Comparison of ENCODE assay signal across 1 cellular context in the genomic region with DNA sequence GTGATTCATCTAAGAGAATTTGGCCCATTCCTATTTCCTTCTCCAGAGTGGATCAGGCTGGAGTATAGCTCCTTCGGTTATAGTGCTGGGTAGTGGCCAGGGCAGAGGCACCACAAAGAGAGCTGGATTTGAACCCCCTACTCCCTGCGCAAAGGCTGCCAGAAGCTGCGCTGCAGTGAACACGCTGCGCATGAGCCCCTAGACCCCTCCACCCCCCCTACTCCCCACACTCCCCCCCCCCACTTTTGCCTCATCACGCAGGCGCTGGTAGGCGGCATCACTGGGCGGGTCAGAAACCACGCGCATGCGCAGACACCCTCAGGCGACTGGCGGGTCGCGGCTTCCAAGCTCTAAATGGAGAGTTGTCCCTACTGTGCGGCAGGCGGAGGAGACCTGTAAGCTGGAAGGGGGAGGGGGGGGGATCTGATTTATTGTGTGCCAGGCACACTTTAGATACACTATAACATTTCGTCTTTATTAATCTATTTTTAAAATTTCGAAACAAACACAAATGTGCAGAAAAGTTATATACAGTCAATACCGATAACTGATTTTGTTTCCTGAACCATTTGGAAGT.
TF ChIP-seq lines count a peak whose summit lies in the region.

No MANE protein-coding gene starts in this region.

TF ChIP-seq in HepG2, 621 proteins besides CTCF, POLR2A, EP300 and RAD21 (continued from another document and continues in another):
- no peak for TF ChIP-seq PRDM10 (CRISPR knock-in tag; IDR thresholded peaks at IDR 0.05; ENCODE audit: low read depth)
- peak; percentile 34; the same call in 1 of the 2 replicates for TF ChIP-seq TAF1 (CRISPR knock-in tag; IDR thresholded peaks at IDR 0.05)
- 0 out of 2 replicates have a peak, but pooled peaks have one; percentile 30 for TF ChIP-seq ZNF564 (CRISPR knock-in tag; IDR thresholded peaks at IDR 0.05)
- peak; percentile 37 for TF ChIP-seq MAZ (IDR thresholded peaks at IDR 0.05; ENCODE audit: borderline replicate concordance, low read depth, low read length)
- 0 out of 2 replicates have a peak, but pooled peaks have one; percentile 43 for TF ChIP-seq MAZ (CRISPR knock-in tag; IDR thresholded peaks at IDR 0.05; ENCODE audit: low read depth)
- no peak for TF ChIP-seq HOXD1 (CRISPR knock-in tag; IDR thresholded peaks at IDR 0.05)
- TF ChIP-seq ETV5 (CRISPR knock-in tag; IDR thresholded peaks at IDR 0.05; ENCODE audit: borderline replicate concordance): no peak
- peak; percentile 92 for TF ChIP-seq ZKSCAN1 (IDR thresholded peaks at IDR 0.05; ENCODE audit: low read length)
- peak; percentile 40; the same call in 1 of the 2 replicates for TF ChIP-seq KDM2A (CRISPR knock-in tag; IDR thresholded peaks at IDR 0.05; ENCODE audit: borderline replicate concordance, low read depth)
- no peak for TF ChIP-seq YEATS4 (CRISPR knock-in tag; IDR thresholded peaks at IDR 0.05; ENCODE audit: borderline replicate concordance)
- TF ChIP-seq BCL6 (CRISPR knock-in tag; IDR thresholded peaks at IDR 0.05): no peak
- TF ChIP-seq PHF8 (CRISPR knock-in tag; IDR thresholded peaks at IDR 0.05): 0 out of 2 replicates have a peak, but pooled peaks have one; percentile 8
- no peak for TF ChIP-seq PRMT3 (CRISPR knock-in tag; IDR thresholded peaks at IDR 0.05; ENCODE audit: borderline replicate concordance, low read depth)
- TF ChIP-seq HNRNPK (IDR thresholded peaks at IDR 0.05; ENCODE audit: low read depth, low read length, poor library complexity, severe bottlenecking): peak; percentile 36
- TF ChIP-seq ZNF329 (CRISPR knock-in tag; IDR thresholded peaks at IDR 0.05; ENCODE audit: low read depth): no peak
- TF ChIP-seq, protein P1, sequence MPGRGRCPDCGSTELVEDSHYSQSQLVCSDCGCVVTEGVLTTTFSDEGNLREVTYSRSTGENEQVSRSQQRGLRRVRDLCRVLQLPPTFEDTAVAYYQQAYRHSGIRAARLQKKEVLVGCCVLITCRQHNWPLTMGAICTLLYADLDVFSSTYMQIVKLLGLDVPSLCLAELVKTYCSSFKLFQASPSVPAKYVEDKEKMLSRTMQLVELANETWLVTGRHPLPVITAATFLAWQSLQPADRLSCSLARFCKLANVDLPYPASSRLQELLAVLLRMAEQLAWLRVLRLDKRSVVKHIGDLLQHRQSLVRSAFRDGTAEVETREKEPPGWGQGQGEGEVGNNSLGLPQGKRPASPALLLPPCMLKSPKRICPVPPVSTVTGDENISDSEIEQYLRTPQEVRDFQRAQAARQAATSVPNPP (CRISPR knock-in tag; IDR thresholded peaks at IDR 0.05): no peak
- TF ChIP-seq HCFC1 (IDR thresholded peaks at IDR 0.05; ENCODE audit: low read depth, low read length): no peak
- TF ChIP-seq ZNF691 (CRISPR knock-in tag; IDR thresholded peaks at IDR 0.05; ENCODE audit: borderline replicate concordance, low read depth): no peak
- TF ChIP-seq POLR2AphosphoS5 (IDR thresholded peaks at IDR 0.05; ENCODE audit: low read depth, low read length): peak; percentile 62
- TF ChIP-seq ZNF660 (CRISPR knock-in tag; IDR thresholded peaks at IDR 0.05; ENCODE audit: borderline replicate concordance, low read depth): no peak
- TF ChIP-seq MIER3 (CRISPR knock-in tag; IDR thresholded peaks at IDR 0.05; ENCODE audit: borderline replicate concordance): no peak
- no peak for TF ChIP-seq KIAA2018 (CRISPR knock-in tag; IDR thresholded peaks at IDR 0.05; ENCODE audit: borderline replicate concordance)
- TF ChIP-seq POGZ (CRISPR knock-in tag; IDR thresholded peaks at IDR 0.05): no peak
- TF ChIP-seq, protein P2, sequence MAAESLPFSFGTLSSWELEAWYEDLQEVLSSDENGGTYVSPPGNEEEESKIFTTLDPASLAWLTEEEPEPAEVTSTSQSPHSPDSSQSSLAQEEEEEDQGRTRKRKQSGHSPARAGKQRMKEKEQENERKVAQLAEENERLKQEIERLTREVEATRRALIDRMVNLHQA (CRISPR knock-in tag; IDR thresholded peaks at IDR 0.05): no peak
- 0 out of 2 replicates have a peak, but pooled peaks have one; percentile 25 for TF ChIP-seq ZFP36L1 (CRISPR knock-in tag; IDR thresholded peaks at IDR 0.05)
- TF ChIP-seq, protein P3, sequence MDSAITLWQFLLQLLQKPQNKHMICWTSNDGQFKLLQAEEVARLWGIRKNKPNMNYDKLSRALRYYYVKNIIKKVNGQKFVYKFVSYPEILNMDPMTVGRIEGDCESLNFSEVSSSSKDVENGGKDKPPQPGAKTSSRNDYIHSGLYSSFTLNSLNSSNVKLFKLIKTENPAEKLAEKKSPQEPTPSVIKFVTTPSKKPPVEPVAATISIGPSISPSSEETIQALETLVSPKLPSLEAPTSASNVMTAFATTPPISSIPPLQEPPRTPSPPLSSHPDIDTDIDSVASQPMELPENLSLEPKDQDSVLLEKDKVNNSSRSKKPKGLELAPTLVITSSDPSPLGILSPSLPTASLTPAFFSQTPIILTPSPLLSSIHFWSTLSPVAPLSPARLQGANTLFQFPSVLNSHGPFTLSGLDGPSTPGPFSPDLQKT (CRISPR knock-in tag; IDR thresholded peaks at IDR 0.05; ENCODE audit: borderline replicate concordance): no peak
- TF ChIP-seq, protein P4, sequence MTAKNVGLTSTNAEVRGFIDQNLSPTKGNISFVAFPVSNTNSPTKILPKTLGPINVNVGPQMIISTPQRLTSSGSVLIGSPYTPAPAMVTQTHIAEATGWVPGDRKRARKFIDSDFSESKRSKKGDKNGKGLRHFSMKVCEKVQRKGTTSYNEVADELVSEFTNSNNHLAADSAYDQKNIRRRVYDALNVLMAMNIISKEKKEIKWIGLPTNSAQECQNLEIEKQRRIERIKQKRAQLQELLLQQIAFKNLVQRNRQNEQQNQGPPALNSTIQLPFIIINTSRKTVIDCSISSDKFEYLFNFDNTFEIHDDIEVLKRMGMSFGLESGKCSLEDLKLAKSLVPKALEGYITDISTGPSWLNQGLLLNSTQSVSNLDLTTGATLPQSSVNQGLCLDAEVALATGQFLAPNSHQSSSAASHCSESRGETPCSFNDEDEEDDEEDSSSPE (CRISPR knock-in tag; IDR thresholded peaks at IDR 0.05): peak; percentile 11; the same call in 1 of the 2 replicates
- no peak for TF ChIP-seq ZNF496 (CRISPR knock-in tag; IDR thresholded peaks at IDR 0.05; ENCODE audit: insufficient replicate concordance)
- TF ChIP-seq HES4 (CRISPR knock-in tag; IDR thresholded peaks at IDR 0.05; ENCODE audit: borderline replicate concordance): no peak
- TF ChIP-seq NFATC3 (CRISPR knock-in tag; IDR thresholded peaks at IDR 0.05): no peak
- TF ChIP-seq FOXM1 (CRISPR knock-in tag; IDR thresholded peaks at IDR 0.05): no peak
- no peak for TF ChIP-seq ZNF512B (CRISPR knock-in tag; IDR thresholded peaks at IDR 0.05; ENCODE audit: borderline replicate concordance)
- TF ChIP-seq SRY (CRISPR knock-in tag; IDR thresholded peaks at IDR 0.05): 0 out of 2 replicates have a peak, but pooled peaks have one; percentile 59
- no peak for TF ChIP-seq RFX1 (IDR thresholded peaks at IDR 0.05)
- TF ChIP-seq, protein P5, sequence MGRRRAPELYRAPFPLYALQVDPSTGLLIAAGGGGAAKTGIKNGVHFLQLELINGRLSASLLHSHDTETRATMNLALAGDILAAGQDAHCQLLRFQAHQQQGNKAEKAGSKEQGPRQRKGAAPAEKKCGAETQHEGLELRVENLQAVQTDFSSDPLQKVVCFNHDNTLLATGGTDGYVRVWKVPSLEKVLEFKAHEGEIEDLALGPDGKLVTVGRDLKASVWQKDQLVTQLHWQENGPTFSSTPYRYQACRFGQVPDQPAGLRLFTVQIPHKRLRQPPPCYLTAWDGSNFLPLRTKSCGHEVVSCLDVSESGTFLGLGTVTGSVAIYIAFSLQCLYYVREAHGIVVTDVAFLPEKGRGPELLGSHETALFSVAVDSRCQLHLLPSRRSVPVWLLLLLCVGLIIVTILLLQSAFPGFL (CRISPR knock-in tag; IDR thresholded peaks at IDR 0.05): no peak
